14 cellular contexts compared by ENCODE assay signal in the genomic region with DNA sequence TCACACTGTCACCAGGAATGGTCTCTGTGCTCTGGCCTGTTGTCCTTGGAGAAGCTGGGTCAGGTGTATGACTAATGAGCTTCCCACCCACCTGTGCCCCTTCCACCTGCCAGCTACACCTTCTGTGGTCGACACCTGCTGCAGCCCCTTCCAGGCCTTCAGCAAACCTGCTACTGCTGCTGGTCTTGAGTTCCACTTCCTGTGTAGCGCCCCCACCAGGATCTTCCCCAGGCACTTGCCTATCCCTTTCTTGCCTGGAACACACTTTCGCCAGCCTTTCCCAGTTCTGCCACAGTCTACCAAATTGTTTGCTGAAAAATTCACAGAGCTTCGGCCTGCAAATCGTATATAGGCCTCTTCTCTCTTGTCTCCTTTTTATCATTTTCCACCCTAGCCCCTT.
"Had no signal": no experiment of that assay in that cellular context is flagged by ENCODE, and none has a peak within 500 bp of the region (broad histone marks: within the 10 kb centered on the region; RNA-seq: fewer than 3 reads in every experiment).

No MANE protein-coding gene starts in this region.

- H3K27ac Mint-ChIP-seq: activated CD4-positive, alpha-beta memory T cell treated with anti-CD3 and anti-CD28 coated beads, Interleukin-2, amount 10 ng/mL, durations not matched to agents 7 days and 5 days; nephron; stimulated activated naive B cell treated with anti-CD40 and anti-IgM and Interleukin-4, amounts not matched to agents 10 μg/mL and 1 μg/mL and 100 μg/mL, for 72 hours; T-helper 1 cell treated with Interleukin-12 subunit alpha and Interleukin-12 subunit beta and Interleukin-4 antibody, amounts not matched to agents 30 μg/mL and 1 μg/mL, for 36 hours had no signal

- H3K4me3 ChIP-seq: ascending aorta, tibial nerve had no signal

- H3K36me3 ChIP-seq: ascending aorta, WERI-Rb-1 had no signal

- H3K27me3 ChIP-seq: ascending aorta, tibial nerve had no signal

- ATAC-seq: stimulated activated naive B cell treated with anti-CD40 and anti-IgM and Interleukin-4, amounts not matched to agents 10 μg/mL and 1 μg/mL and 100 μg/mL, for 72 hours had no signal

- H3K9me3 ChIP-seq: ascending aorta, tibial nerve had no signal

- H3K9me3 Mint-ChIP-seq: activated CD4-positive, alpha-beta memory T cell treated with anti-CD3 and anti-CD28 coated beads, Interleukin-2, amount 10 ng/mL, durations not matched to agents 7 days and 5 days; immature natural killer cell; nephron; stimulated activated naive B cell treated with anti-CD40 and anti-IgM and Interleukin-4, amounts not matched to agents 10 μg/mL and 1 μg/mL and 100 μg/mL, for 72 hours; T-helper 1 cell treated with Interleukin-12 subunit alpha and Interleukin-12 subunit beta and Interleukin-4 antibody, amounts not matched to agents 30 μg/mL and 1 μg/mL, for 36 hours had no signal

- H3K27me3 Mint-ChIP-seq: activated CD4-positive, alpha-beta memory T cell treated with anti-CD3 and anti-CD28 coated beads, Interleukin-2, amount 10 ng/mL, durations not matched to agents 7 days and 5 days; stimulated activated naive B cell treated with anti-CD40 and anti-IgM and Interleukin-4, amounts not matched to agents 10 μg/mL and 1 μg/mL and 100 μg/mL, for 72 hours had no signal

- DNase-seq: activated CD4-positive, alpha-beta memory T cell treated with anti-CD3 and anti-CD28 coated beads, Interleukin-2, amount 10 ng/mL, durations not matched to agents 7 days and 5 days; activated naive CD4-positive, alpha-beta T cell treated with Interleukin-2 at 50 U/mL for 16 hours; dermis blood vessel endothelial cell; head of caudate nucleus; immature natural killer cell; mesendoderm; nucleus accumbens; stimulated activated naive B cell treated with anti-CD40 and anti-IgM and Interleukin-4, amounts not matched to agents 10 μg/mL and 1 μg/mL and 100 μg/mL, for 72 hours; substantia nigra; WERI-Rb-1 had no signal

- H3K4me1 Mint-ChIP-seq: activated CD4-positive, alpha-beta memory T cell treated with anti-CD3 and anti-CD28 coated beads, Interleukin-2, amount 10 ng/mL, durations not matched to agents 7 days and 5 days; immature natural killer cell; stimulated activated naive B cell treated with anti-CD40 and anti-IgM and Interleukin-4, amounts not matched to agents 10 μg/mL and 1 μg/mL and 100 μg/mL, for 72 hours had no signal

- H3K27ac ChIP-seq: ascending aorta, tibial nerve, WERI-Rb-1 had no signal

- H3K4me1 ChIP-seq: ascending aorta had no signal

- H3K4me3 Mint-ChIP-seq: activated CD4-positive, alpha-beta memory T cell treated with anti-CD3 and anti-CD28 coated beads, Interleukin-2, amount 10 ng/mL, durations not matched to agents 7 days and 5 days; immature natural killer cell; nephron; stimulated activated naive B cell treated with anti-CD40 and anti-IgM and Interleukin-4, amounts not matched to agents 10 μg/mL and 1 μg/mL and 100 μg/mL, for 72 hours; T-helper 1 cell treated with Interleukin-12 subunit alpha and Interleukin-12 subunit beta and Interleukin-4 antibody, amounts not matched to agents 30 μg/mL and 1 μg/mL, for 36 hours had no signal
